8 cellular contexts compared by ENCODE assay signal in the genomic region with DNA sequence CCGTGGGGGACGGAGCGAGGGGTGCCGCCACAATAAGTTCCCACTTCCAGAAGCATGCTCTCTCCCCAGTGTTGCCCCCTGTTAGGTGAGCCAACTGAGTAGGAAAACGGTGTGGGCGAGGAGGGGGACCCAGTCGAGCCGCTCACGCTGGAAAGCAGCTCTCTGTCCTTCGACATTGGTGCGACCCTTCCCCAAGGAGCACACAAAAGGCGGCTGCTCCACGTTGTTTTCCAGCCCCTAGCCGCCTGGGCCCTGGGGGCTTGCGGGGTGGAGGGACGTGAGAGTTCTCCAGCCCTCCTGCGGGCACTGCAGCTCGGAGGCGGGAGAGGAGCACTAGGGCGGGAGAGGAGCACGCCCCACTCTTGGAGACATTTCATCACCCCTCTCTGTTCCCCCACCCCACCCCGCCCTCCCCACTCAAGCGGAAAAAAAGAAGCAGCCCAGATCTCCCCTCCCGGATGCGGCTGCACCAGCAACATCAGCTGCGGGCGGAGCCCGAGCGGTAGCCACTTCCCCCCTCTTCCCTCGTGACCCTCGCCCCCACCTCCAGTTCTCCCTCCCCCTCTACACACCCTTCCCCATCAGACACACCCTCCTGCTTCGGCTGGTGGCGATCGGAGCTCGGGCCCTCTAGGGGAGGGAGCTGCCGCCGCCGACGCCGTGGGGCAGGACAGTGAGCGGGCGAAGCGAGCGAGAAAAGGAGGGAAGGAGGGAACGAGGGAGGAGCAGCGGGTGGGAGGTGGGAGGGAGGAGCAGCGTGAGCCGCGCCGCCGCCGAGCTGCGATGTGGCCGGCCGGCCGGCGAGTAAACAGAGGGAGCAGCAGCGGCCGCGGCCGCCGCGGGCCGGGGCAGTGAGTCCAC. TPM values are rescaled to one million over a fixed set of nuclear protein-coding genes. Genes with fewer than 3 reads are reported as not detected.
DNase-seq lines count a peak whose midpoint lies in the region; ATAC-seq and TF ChIP-seq lines count a peak whose summit lies in the region.

A gene (plus strand): TSS at position 755 of the 861 bp plus-strand sequence. CDS start 157 bp downstream, outside the sequence.

- no peak within 1 kb of the TSS for H4K5ac ChIP-seq in H9 (ENCODE audit: insufficient read length, low read depth, low read length)

- H3K27ac Mint-ChIP-seq in H9, result peak within 1 kb of the TSS in 1 of 3 experiments; percentile 76; a peak in 2 of 7 replicates
- H3K27ac Mint-ChIP-seq in activated naive CD8-positive, alpha-beta T cell treated with anti-CD3 and anti-CD28 coated beads, Interleukin-2, amount 50 U/mL, for 24 hours, result peak within 1 kb of the TSS; percentile 92

- no peak within 1 kb of the TSS for H3K4ac ChIP-seq in H9 (ENCODE audit: low read depth, low read length)

- no peak within 1 kb of the TSS for H2BK20ac ChIP-seq in H9 (ENCODE audit: low read depth, low read length, poor library complexity, severe bottlenecking)

- H3K9ac ChIP-seq in H9 (ENCODE audit: extremely low read depth, insufficient read length, low read length), result peak within 1 kb of the TSS; percentile 55
- H3K9ac ChIP-seq in MM.1S (ENCODE audit: low read length), result peak within 1 kb of the TSS; percentile 62

- in situ Hi-C loops in transverse colon (cut with MboI; ENCODE audit: low pct_ligation_motif_present in 1 of 4, low pct_unique_long_range_greater_than_20kb in 1 of 4, low sequenced_read_pairs in 3 of 4), result no loop called here

- H3K4me1 Mint-ChIP-seq in H9, result peaks cover 19 to 25% of the 10 kb centered on the region in 2 experiments
- H3K4me1 Mint-ChIP-seq in activated naive CD8-positive, alpha-beta T cell treated with anti-CD3 and anti-CD28 coated beads, Interleukin-2, amount 50 U/mL, for 24 hours, result peaks cover 29% of the 10 kb centered on the region

- no peak for TF ChIP-seq EP300 in transverse colon (IDR thresholded peaks at IDR 0.05; ENCODE audit: low read depth)

- H3K4me2 ChIP-seq in H9 (ENCODE audit: insufficient read depth, insufficient read length, low read length), result peak within 1 kb of the TSS; percentile 55
- H3K4me2 ChIP-seq in MM.1S (ENCODE audit: low read depth, low read length), result peak within 1 kb of the TSS; percentile 66

- peak; percentile 83 for ATAC-seq in activated naive CD8-positive, alpha-beta T cell treated with anti-CD3 and anti-CD28 coated beads, Interleukin-2, amount 50 U/mL, for 24 hours
- peak; percentile 89 to 94 for ATAC-seq in left cardiac atrium

- DNase-seq in GM03348 (ENCODE audit: low spot score) (peak; percentile 88), H9 (peak; percentile 72), MM.1S (peak; percentile 72), T follicular helper cell (ENCODE audit: low read depth) (peak; percentile 67), left cardiac atrium (peak; percentile 77), posterior cingulate gyrus (peak; percentile 43 to 93 (median 58)), transverse colon (peak; percentile 75)
- DNase-seq in activated naive CD8-positive, alpha-beta T cell treated with anti-CD3 and anti-CD28 coated beads, Interleukin-2, amount 50 U/mL, for 24 hours, result peak; percentile 76

- H4K91ac ChIP-seq in H9 (ENCODE audit: insufficient read length, low read depth, low read length), result no peak within 1 kb of the TSS

- H3K79me2 ChIP-seq in H9 (ENCODE audit: insufficient read depth, low read length) (no peaks in the 10 kb centered on the region), MM.1S (ENCODE audit: low read length) (no peaks in the 10 kb centered on the region; the same call in 1 of the 2 replicates)

- H3K23me2 ChIP-seq in H9 (ENCODE audit: insufficient read length, low read depth, low read length, poor library complexity, severe bottlenecking), result peaks cover 9% of the 10 kb centered on the region

- H2BK5ac ChIP-seq in H9 (ENCODE audit: insufficient read length, low read length), result no peak within 1 kb of the TSS

- H4K20me1 ChIP-seq in H9 (ENCODE audit: control insufficient read depth, insufficient read depth, insufficient read length) (no peaks in the 10 kb centered on the region), MM.1S (ENCODE audit: insufficient read depth, low read length) (no peaks in the 10 kb centered on the region)

- peaks cover 33% of the 10 kb centered on the region for H3K27me3 Mint-ChIP-seq in H9 (ENCODE audit: low read depth)
- no peaks in the 10 kb centered on the region for H3K27me3 Mint-ChIP-seq in activated naive CD8-positive, alpha-beta T cell treated with anti-CD3 and anti-CD28 coated beads, Interleukin-2, amount 50 U/mL, for 24 hours

- H4K8ac ChIP-seq in H9 (replicated peaks; ENCODE audit: insufficient read length, low read depth, low read length), result no peak within 1 kb of the TSS

- no peak within 1 kb of the TSS for H2BK15ac ChIP-seq in H9 (ENCODE audit: low read depth, low read length)

- no peak within 1 kb of the TSS for H3K27ac ChIP-seq in H9 (ENCODE audit: insufficient read length, low read depth, low read length)
- H3K27ac ChIP-seq in MM.1S (ENCODE audit: low read length), result no peak within 1 kb of the TSS
- peak within 1 kb of the TSS; percentile 75 to 92 (median 84) for H3K27ac ChIP-seq in transverse colon

- H3K4me3 ChIP-seq in MM.1S (ENCODE audit: low read length) (peak within 1 kb of the TSS; percentile 79), transverse colon (peak within 1 kb of the TSS; percentile 60 to 74 (median 62))

- H3K79me1 ChIP-seq in H9 (ENCODE audit: insufficient read depth, low read depth, low read length, poor library complexity, severe bottlenecking), result no peaks in the 10 kb centered on the region

- peak; percentile 52 for TF ChIP-seq POLR2A in transverse colon (IDR thresholded peaks at IDR 0.05)

- H2AK5ac ChIP-seq in H9 (ENCODE audit: insufficient read length, low read length), result no peak within 1 kb of the TSS

- H3K4me3 Mint-ChIP-seq in H9, result peak within 1 kb of the TSS; percentile 74 to 95
- H3K4me3 Mint-ChIP-seq in activated naive CD8-positive, alpha-beta T cell treated with anti-CD3 and anti-CD28 coated beads, Interleukin-2, amount 50 U/mL, for 24 hours, result peak within 1 kb of the TSS; percentile 95

- H2BK120ac ChIP-seq in H9 (ENCODE audit: low read depth, low read length, poor library complexity, severe bottlenecking), result no peak within 1 kb of the TSS

- H3F3A ChIP-seq in MM.1S (ENCODE audit: insufficient read depth, low read length), result no peaks in the 10 kb centered on the region

- H3K36me3 Mint-ChIP-seq in H9 (ENCODE audit: insufficient read depth in 1 of 3, low read depth in 3 of 3), result peaks cover 2 to 6% (median 3%) of the 10 kb centered on the region in 3 experiments; a peak in 4 of 7 replicates
- H3K36me3 Mint-ChIP-seq in activated naive CD8-positive, alpha-beta T cell treated with anti-CD3 and anti-CD28 coated beads, Interleukin-2, amount 50 U/mL, for 24 hours (ENCODE audit: low read depth), result no peaks in the 10 kb centered on the region

- no peak within 1 kb of the TSS for H3K56ac ChIP-seq in H9 (ENCODE audit: insufficient read length, low read depth, low read length)

- no peak within 1 kb of the TSS for H2BK12ac ChIP-seq in H9 (ENCODE audit: insufficient read length, low read depth, low read length)

- TF ChIP-seq CTCF in H9 (conservative IDR thresholded peaks at IDR 0.05) (no peak), MM.1S (IDR thresholded peaks at IDR 0.05; ENCODE audit: low read length) (no peak), transverse colon (IDR thresholded peaks at IDR 0.05) (no peak)

- peaks cover 6% of the 10 kb centered on the region; the same call in 1 of the 2 replicates for H3K27me3 ChIP-seq in H9 (ENCODE audit: insufficient read depth, low read length)
- no peaks in the 10 kb centered on the region for H3K27me3 ChIP-seq in MM.1S (replicated peaks; ENCODE audit: insufficient read depth, low read length)
- no peaks in the 10 kb centered on the region for H3K27me3 ChIP-seq in transverse colon

- H3K36me3 ChIP-seq in MM.1S (replicated peaks; ENCODE audit: insufficient read depth, low read length), result no peaks in the 10 kb centered on the region
- H3K36me3 ChIP-seq in transverse colon, result no peaks in the 10 kb centered on the region

- WGBS in H9 (ENCODE audit: extremely low coverage, insufficient read length, low lambda C conversion rate), result no CpG with 5 or more reads among the region's 64 CpGs
- WGBS in transverse colon (ENCODE audit: low coverage in 1 of 2), 2 donors, result 58% methylated on average over 61 of the region's 64 CpGs; no CpG with 5 or more reads in 1 of the 2 donors

- H2AFZ ChIP-seq in H9 (ENCODE audit: low read length) (no peak within 1 kb of the TSS), MM.1S (ENCODE audit: low read length) (peak within 1 kb of the TSS; percentile 82)

- no peak within 1 kb of the TSS for H3K23ac ChIP-seq in H9 (ENCODE audit: insufficient read length, low read depth, low read length)

- H3K9me2 ChIP-seq in MM.1S (replicated peaks; ENCODE audit: insufficient read depth, low read length), result no peaks in the 10 kb centered on the region

- peak within 1 kb of the TSS; percentile 83 for H3K14ac ChIP-seq in H9 (ENCODE audit: insufficient read depth, low read length)

- H3K4me1 ChIP-seq in H9 (ENCODE audit: insufficient read depth, low read length), result peaks cover 2% of the 10 kb centered on the region; the same call in 1 of the 2 replicates
- no peaks in the 10 kb centered on the region for H3K4me1 ChIP-seq in MM.1S (ENCODE audit: low read length)
- H3K4me1 ChIP-seq in transverse colon, result no peaks in the 10 kb centered on the region

- intact Hi-C loops in left cardiac atrium (cut with DNase I) (no loop called here), posterior cingulate gyrus (cut with DNase I) (no loop called here), transverse colon (cut with DNase I; ENCODE audit: low total_unique reads) (no loop called here)

- H3K9me3 ChIP-seq in H9 (ENCODE audit: control insufficient read depth, low read depth, low read length), result peaks cover 20% of the 10 kb centered on the region
- no peaks in the 10 kb centered on the region for H3K9me3 ChIP-seq in MM.1S (replicated peaks; ENCODE audit: insufficient read depth, low read length)
- no peaks in the 10 kb centered on the region for H3K9me3 ChIP-seq in transverse colon

- H3K18ac ChIP-seq in H9 (ENCODE audit: insufficient read length, low read depth, low read length), result peak within 1 kb of the TSS; percentile 54

- H3K9me3 Mint-ChIP-seq in H9, result peaks cover 9 to 66% of the 10 kb centered on the region in 2 experiments; a peak in 4 of 5 replicates
- H3K9me3 Mint-ChIP-seq in activated naive CD8-positive, alpha-beta T cell treated with anti-CD3 and anti-CD28 coated beads, Interleukin-2, amount 50 U/mL, for 24 hours, result no peaks in the 10 kb centered on the region

- no peak within 1 kb of the TSS for H3T11ph ChIP-seq in H9 (ENCODE audit: low read length)

RNA-seq across cellular contexts. Expression of the gene that starts here (rescaled TPM):
- total RNA-seq in H9 (2021) (6.2 and 6.5 TPM in 2 replicates), left cardiac atrium (10 to 100 TPM; 15.8 to 22.1 TPM), transverse colon (10 to 100 TPM in 2 of 4 donors, 1 to 10 TPM in 2; 6.4 to 16.4 (median 9.8) TPM)

Comparison
In these comparisons a context has a peak if more than half of its experiments do, and no peak if none do; other contexts are left out.
1. H3K27ac ChIP-seq: peak in transverse colon (4 of 4); none in H9 (single experiment) and MM.1S (single experiment).
2. Peak in every context shown above with its lines, with median percentiles within 50 percentile points of each other: DNase-seq.